Comparison of ENCODE assay signal across 9 cellular contexts in the genomic region with DNA sequence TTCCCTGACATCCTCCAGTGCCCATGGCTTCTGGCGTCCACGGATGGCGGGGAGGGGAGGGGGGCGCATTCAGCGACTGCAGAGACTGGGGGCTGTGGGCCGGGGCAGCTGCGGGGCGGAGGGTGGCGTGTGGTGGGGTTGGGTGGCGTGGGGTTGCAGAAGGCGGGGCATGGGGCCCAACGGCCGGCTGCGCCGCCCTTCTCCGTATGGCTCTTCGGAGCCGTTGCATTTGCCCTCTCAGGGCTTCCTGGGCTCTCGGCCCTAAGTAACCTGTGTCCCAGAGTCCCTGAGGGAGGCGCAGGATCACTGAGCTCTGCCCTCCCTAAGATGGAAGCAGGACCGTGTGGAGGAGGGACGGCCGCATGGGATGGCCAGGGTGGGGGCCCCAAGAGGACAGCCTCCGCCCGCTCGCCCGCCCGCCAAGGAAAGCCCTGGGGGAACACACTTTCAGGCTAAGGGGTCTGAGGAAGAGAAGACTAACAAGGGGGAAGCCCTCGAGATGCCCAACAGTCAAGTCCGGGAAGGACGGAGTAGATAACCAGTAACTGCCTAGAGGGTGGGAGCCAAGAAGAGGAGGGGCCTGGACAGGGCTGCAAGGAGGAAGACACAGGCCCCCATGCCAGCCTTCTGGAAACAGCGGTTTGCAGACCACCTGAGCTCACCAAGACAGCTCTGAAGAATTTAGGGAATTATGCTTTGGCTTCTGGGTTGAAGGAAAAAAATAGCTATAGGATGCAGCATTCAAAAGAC. TPM values are rescaled to one million over a fixed set of nuclear protein-coding genes. Genes with fewer than 3 reads are reported as not detected.
A peak's percentile ranks its signal among the peaks of the same experiment; 100 is the strongest.
DNase-seq lines count a peak whose midpoint lies in the region; ATAC-seq and TF ChIP-seq lines count a peak whose summit lies in the region.
"Had no signal": no experiment of that assay in that cellular context is flagged by ENCODE, and none has a peak within 500 bp of the region (broad histone marks: within the 10 kb centered on the region; RNA-seq: fewer than 3 reads in every experiment).

No MANE protein-coding gene starts in this region.

- peaks cover 2 to 22% of the 10 kb centered on the region in 2 donors for H3K4me1 ChIP-seq in esophagus (ENCODE audit: control insufficient read depth in 2 of 2, insufficient read depth in 2 of 2, low read length in 1 of 2)

- H3K27ac Mint-ChIP-seq in nephron, result no peak overlapping the region

- H3K36me3 ChIP-seq in esophagus (ENCODE audit: control insufficient read depth in 2 of 2, insufficient read depth in 2 of 2, low read length in 1 of 2), result peaks cover 0 to under 1% of the 10 kb centered on the region in 2 donors

- DNase-seq in NCI-H510A treated with DMSO at 0.1 percent for 48 hours (lab: John Stamatoyannopoulos, UW), result peak; percentile 12
- DNase-seq in NCI-H510A (lab: John Stamatoyannopoulos, UW), result no peak
- DNase-seq in RPMI7951 (ENCODE audit: low read depth), result peak; percentile 53
- no peak for DNase-seq in NCI-H446 treated with DMSO at 0.1 percent for 48 hours (lab: John Stamatoyannopoulos, UW)
- DNase-seq in SHP77 treated with DMSO at 0.1 percent for 48 hours (lab: John Stamatoyannopoulos, UW), result no peak
- DNase-seq: DND-41 had no signal

- H3K4me3 ChIP-seq in esophagus (ENCODE audit: low read depth in 1 of 2, low read length in 2 of 2), result peak overlapping the region; percentile 54 to 63

- H3K27me3 Mint-ChIP-seq in nephron (ENCODE audit: low read depth), result peaks cover 42% of the 10 kb centered on the region

- H3K36me3 Mint-ChIP-seq in nephron (ENCODE audit: low read depth), result peaks cover 16% of the 10 kb centered on the region

- 3% methylated on average over 18 to 32 of the region's 32 CpGs for WGBS in esophagus, 2 donors

- no peaks in the 10 kb centered on the region for H3K9me3 Mint-ChIP-seq in nephron

- no peak for TF ChIP-seq CTCF in nephron (IDR thresholded peaks at IDR 0.05; ENCODE audit: unreplicated experiment in 3 of 3)

- no peaks in the 10 kb centered on the region for H3K27me3 ChIP-seq in esophagus (ENCODE audit: control insufficient read depth in 1 of 2, insufficient read depth in 2 of 2, low read length in 2 of 2)

- no peaks in the 10 kb centered on the region for H3K9me3 ChIP-seq in esophagus (ENCODE audit: control insufficient read depth in 2 of 2, insufficient read depth in 1 of 2, low read depth in 1 of 2, low read length in 1 of 2)

- H3K4me1 Mint-ChIP-seq in nephron, result peaks cover under 1% of the 10 kb centered on the region

- H3K4me3 Mint-ChIP-seq in nephron, result peak overlapping the region; percentile 68 to 74 (median 72)

- H3K27ac ChIP-seq in esophagus (ENCODE audit: low read depth in 2 of 2, low read length in 1 of 2), result peak overlapping the region in 1 of 2 donors; percentile 52

- ATAC-seq in HG02885 (IDR thresholded peaks at IDR 0.05; ENCODE audit: poor library complexity, unreplicated experiment), result no peak

RNA-seq across cellular contexts. Expression of a gene that starts 9.2 kb away (rescaled TPM):
- total RNA-seq in RPMI7951 (2014; rRNA removed; shearing (Covaris generic)), result 0.39 TPM in 1 of 2 replicates, not detected in the other
- polyA plus RNA-seq in esophagus, result 1 to 10 TPM; 1.1 to 1.7 TPM

RNA-seq across cellular contexts. Expression of a gene that starts 24.2 kb away (rescaled TPM):
- total RNA-seq in RPMI7951 (2014; rRNA removed; shearing (Covaris generic)), result 13.5 and 16.6 TPM in 2 replicates
- polyA plus RNA-seq in esophagus, result 10 to 100 TPM; 21.1 to 39.0 TPM

RNA-seq across cellular contexts. Expression of a gene that starts 40.7 kb away (rescaled TPM):
- 26.8 and 27.8 TPM in 2 replicates for total RNA-seq in RPMI7951 (2014; rRNA removed; shearing (Covaris generic))
- polyA plus RNA-seq in esophagus, result 10 to 100 TPM; 17.6 to 18.7 TPM

RNA-seq across cellular contexts. Expression of a gene that starts 44.1 kb away (rescaled TPM):
- 41.1 and 41.4 TPM in 2 replicates for total RNA-seq in RPMI7951 (2014; rRNA removed; shearing (Covaris generic))
- 10 to 100 TPM; 21.0 to 28.2 TPM for polyA plus RNA-seq in esophagus

RNA-seq across cellular contexts. Expression of a gene that starts 57.1 kb away (rescaled TPM):
- 7.8 and 10.6 TPM in 2 replicates for total RNA-seq in RPMI7951 (2014; rRNA removed; shearing (Covaris generic))
- polyA plus RNA-seq in esophagus, result under 1 TPM; 0.16 to 0.29 TPM

Comparison
In these comparisons a context has a peak if more than half of its experiments do, and no peak if none do; other contexts are left out.
1. DNase-seq: peak in NCI-H510A treated with DMSO at 0.1 percent for 48 hours (single experiment) and RPMI7951 (single experiment); none in NCI-H510A (single experiment), NCI-H446 treated with DMSO at 0.1 percent for 48 hours (single experiment) and SHP77 treated with DMSO at 0.1 percent for 48 hours (single experiment).